Comparison of ENCODE assay signal across 19 cellular contexts in genomic region chr6:64428186-64428585, GRCh38.
"Had no signal": no experiment of that assay in that cellular context is flagged by ENCODE, and none has a peak within 500 bp of the region (broad histone marks: within the 10 kb centered on the region; RNA-seq: fewer than 3 reads in every experiment).

No MANE protein-coding gene starts in this region.

- H3K27ac Mint-ChIP-seq: immature natural killer cell; naive thymus-derived CD4-positive, alpha-beta T cell had no signal

- H2AFZ ChIP-seq: hepatocyte had no signal

- H3K27ac ChIP-seq: coronary artery, dorsolateral prefrontal cortex, esophagus muscularis mucosa, foreskin keratinocyte, gastroesophageal sphincter, heart left ventricle, hepatocyte, left lung, lower lobe of right lung had no signal

- H3K27me3 ChIP-seq: dorsolateral prefrontal cortex, esophagus muscularis mucosa, foreskin keratinocyte, gastroesophageal sphincter, heart left ventricle, hepatocyte, left lung had no signal

- H3K27me3 Mint-ChIP-seq: naive thymus-derived CD4-positive, alpha-beta T cell had no signal

- DNase-seq: dermis blood vessel endothelial cell; dorsolateral prefrontal cortex; effector CD4-positive, alpha-beta T cell; effector memory CD4-positive, alpha-beta T cell; foreskin keratinocyte; heart left ventricle; hypothalamus; immature natural killer cell; left cardiac atrium; left lung; left ventricle myocardium superior; lower lobe of right lung; mesendoderm; midbrain; naive thymus-derived CD4-positive, alpha-beta T cell had no signal

- H3K4me1 ChIP-seq: esophagus muscularis mucosa, foreskin keratinocyte, gastroesophageal sphincter, heart left ventricle, left lung, lower lobe of right lung had no signal

- H3K9me3 ChIP-seq: esophagus muscularis mucosa, gastroesophageal sphincter, heart left ventricle, lower lobe of right lung had no signal

- H3K4me3 ChIP-seq: coronary artery, dorsolateral prefrontal cortex, esophagus muscularis mucosa, gastroesophageal sphincter, heart left ventricle, hepatocyte, left lung, lower lobe of right lung had no signal

- H3K4me3 Mint-ChIP-seq: immature natural killer cell; naive thymus-derived CD4-positive, alpha-beta T cell had no signal

- H3K4me2 ChIP-seq: hepatocyte had no signal

- H3K4me1 Mint-ChIP-seq: immature natural killer cell; naive thymus-derived CD4-positive, alpha-beta T cell had no signal

- H3K36me3 ChIP-seq: esophagus muscularis mucosa, gastroesophageal sphincter, heart left ventricle, left lung, lower lobe of right lung had no signal
